Comparison of ENCODE assay signal across 1 cellular context in the genomic region with DNA sequence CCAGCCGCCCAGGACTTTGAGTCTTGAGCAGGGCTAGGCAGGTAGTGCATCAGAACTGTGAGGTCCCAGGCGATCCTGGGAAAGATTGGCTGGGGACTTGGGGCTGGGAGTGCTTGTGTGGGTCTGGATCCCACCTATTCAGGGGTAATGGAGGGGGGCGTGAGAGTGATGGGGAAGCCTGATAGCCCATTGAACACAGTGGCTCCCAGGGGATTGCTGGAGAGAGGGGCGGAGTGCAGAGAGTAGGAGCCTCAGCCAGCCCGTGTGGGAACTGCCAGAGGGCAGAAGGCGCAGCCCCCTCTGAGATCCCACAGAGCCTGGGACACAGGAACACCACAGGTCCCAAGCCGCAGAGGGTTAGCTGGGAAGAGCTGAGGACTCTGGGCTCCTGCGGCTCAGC.
A peak's percentile ranks its signal among the peaks of the same experiment; 100 is the strongest.
TF ChIP-seq lines count a peak whose summit lies in the region.

No MANE protein-coding gene starts in this region.

TF ChIP-seq in H1, 55 proteins besides CTCF, POLR2A, EP300 and RAD21:
- TF ChIP-seq, protein P1, sequence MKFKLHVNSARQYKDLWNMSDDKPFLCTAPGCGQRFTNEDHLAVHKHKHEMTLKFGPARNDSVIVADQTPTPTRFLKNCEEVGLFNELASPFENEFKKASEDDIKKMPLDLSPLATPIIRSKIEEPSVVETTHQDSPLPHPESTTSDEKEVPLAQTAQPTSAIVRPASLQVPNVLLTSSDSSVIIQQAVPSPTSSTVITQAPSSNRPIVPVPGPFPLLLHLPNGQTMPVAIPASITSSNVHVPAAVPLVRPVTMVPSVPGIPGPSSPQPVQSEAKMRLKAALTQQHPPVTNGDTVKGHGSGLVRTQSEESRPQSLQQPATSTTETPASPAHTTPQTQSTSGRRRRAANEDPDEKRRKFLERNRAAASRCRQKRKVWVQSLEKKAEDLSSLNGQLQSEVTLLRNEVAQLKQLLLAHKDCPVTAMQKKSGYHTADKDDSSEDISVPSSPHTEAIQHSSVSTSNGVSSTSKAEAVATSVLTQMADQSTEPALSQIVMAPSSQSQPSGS (IDR thresholded peaks at IDR 0.05; ENCODE audit: low read length): no peak
- TF ChIP-seq EZH2 (IDR thresholded peaks at IDR 0.05; ENCODE audit: low read depth, low read length, severe bottlenecking): peak; percentile 23
TF ChIP-seq in H1: peak in this region for 1.
